ENCODE assay signal across 1 cellular context in the genomic region with DNA sequence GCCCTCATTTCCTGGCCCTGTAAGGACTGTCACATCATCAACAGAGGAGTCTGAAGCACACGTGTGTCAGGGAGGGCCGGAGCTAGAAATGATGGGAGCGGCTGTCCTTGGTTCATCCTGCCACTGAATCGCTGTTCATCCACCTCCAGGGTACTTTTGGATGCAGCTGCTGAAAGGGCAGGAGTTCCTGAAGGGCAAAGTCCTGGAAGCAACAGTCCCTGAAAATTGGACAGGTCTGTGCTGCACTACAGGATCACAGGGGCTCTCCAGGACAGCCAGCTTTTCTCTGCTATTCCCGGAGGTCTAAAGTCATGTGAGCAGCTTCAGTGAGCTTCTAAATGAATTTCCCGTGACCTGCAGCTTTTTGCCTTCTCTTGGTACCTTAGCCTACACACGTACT.
TF ChIP-seq lines count a peak whose summit lies in the region.

No MANE protein-coding gene starts in this region.

TF ChIP-seq in HCT116, 20 proteins besides CTCF, POLR2A, EP300 and RAD21 (continued from another document):
- TF ChIP-seq REST (IDR thresholded peaks at IDR 0.05; ENCODE audit: low read depth), result no peak
- TF ChIP-seq SP1 (IDR thresholded peaks at IDR 0.05; ENCODE audit: low read depth), result no peak
- no peak for TF ChIP-seq ELF1 (IDR thresholded peaks at IDR 0.05; ENCODE audit: borderline replicate concordance, low read depth)
- TF ChIP-seq MAX (IDR thresholded peaks at IDR 0.05), result no peak
- no peak for TF ChIP-seq JUND (IDR thresholded peaks at IDR 0.05)
- TF ChIP-seq, protein P1, sequence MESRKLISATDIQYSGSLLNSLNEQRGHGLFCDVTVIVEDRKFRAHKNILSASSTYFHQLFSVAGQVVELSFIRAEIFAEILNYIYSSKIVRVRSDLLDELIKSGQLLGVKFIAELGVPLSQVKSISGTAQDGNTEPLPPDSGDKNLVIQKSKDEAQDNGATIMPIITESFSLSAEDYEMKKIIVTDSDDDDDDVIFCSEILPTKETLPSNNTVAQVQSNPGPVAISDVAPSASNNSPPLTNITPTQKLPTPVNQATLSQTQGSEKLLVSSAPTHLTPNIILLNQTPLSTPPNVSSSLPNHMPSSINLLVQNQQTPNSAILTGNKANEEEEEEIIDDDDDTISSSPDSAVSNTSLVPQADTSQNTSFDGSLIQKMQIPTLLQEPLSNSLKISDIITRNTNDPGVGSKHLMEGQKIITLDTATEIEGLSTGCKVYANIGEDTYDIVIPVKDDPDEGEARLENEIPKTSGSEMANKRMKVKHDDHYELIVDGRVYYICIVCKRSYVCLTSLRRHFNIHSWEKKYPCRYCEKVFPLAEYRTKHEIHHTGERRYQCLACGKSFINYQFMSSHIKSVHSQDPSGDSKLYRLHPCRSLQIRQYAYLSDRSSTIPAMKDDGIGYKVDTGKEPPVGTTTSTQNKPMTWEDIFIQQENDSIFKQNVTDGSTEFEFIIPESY (IDR thresholded peaks at IDR 0.05; ENCODE audit: extremely low read depth, insufficient replicate concordance, low read length), result no peak
- TF ChIP-seq POLR2AphosphoS5 (IDR thresholded peaks at IDR 0.05; ENCODE audit: low read depth, low read length), result no peak
- TF ChIP-seq TCF7L2 (IDR thresholded peaks at IDR 0.05; ENCODE audit: borderline replicate concordance, extremely low read depth, insufficient read depth, insufficient read length), result no peak
- TF ChIP-seq CEBPB (IDR thresholded peaks at IDR 0.05; ENCODE audit: low read depth), result no peak
- no peak for TF ChIP-seq EZH2 (IDR thresholded peaks at IDR 0.05)
- TF ChIP-seq SIN3A (IDR thresholded peaks at IDR 0.05; ENCODE audit: low read depth), result no peak
- no peak for TF ChIP-seq SRF (IDR thresholded peaks at IDR 0.05; ENCODE audit: low read depth)
